Comparison of ENCODE assay signal across 8 cellular contexts in genomic region chr14:34556497-34556826, GRCh38. TPM values are rescaled to one million over a fixed set of nuclear protein-coding genes. Genes with fewer than 3 reads are reported as not detected.
A peak's percentile ranks its signal among the peaks of the same experiment; 100 is the strongest.
DNase-seq lines count a peak whose midpoint lies in the region; ATAC-seq and TF ChIP-seq lines count a peak whose summit lies in the region.
"Not testable (repeated sequence)": the region's sequence is repeated elsewhere in the genome, so short reads cannot be mapped to it uniquely, and the experiment has no call there.

No MANE protein-coding gene starts in this region.

- not testable (repeated sequence) for H4K20me1 ChIP-seq in HCT116 (ENCODE audit: insufficient read depth)

- H3K4me3 ChIP-seq in HCT116 (replicated peaks in 1 of 2; ENCODE audit: low read depth in 1 of 2, low read length in 2 of 2): not testable (repeated sequence)

- not testable (repeated sequence) for H3K9me2 ChIP-seq in HCT116 (ENCODE audit: insufficient read depth)

- H3K27me3 ChIP-seq in HCT116 (ENCODE audit: insufficient read depth, low read length): not testable (repeated sequence)

- TF ChIP-seq CTCF in HCT116 (IDR thresholded peaks at IDR 0.05 in 2 of 3, conservative IDR thresholded peaks at IDR 0.05 in 1 of 3; ENCODE audit: borderline replicate concordance in 1 of 3, insufficient read depth in 1 of 3, low read depth in 2 of 3, low read length in 2 of 3): not testable (repeated sequence)

- peaks cover 10% of the 10 kb centered on the region for H3K9me3 Mint-ChIP-seq in activated T-cell treated with anti-CD3 and anti-CD28 coated beads, Interleukin-2, amount 50 U/mL, for 4 hours
- not testable (repeated sequence) for H3K9me3 Mint-ChIP-seq in stimulated activated naive CD8-positive, alpha-beta T cell treated with anti-CD3 and anti-CD28 coated beads, Interleukin-15, amount 100 ng/mL, for 72 hours

- not testable (repeated sequence) for H3K79me2 ChIP-seq in HCT116 (ENCODE audit: insufficient read depth, low read length)

- not testable (repeated sequence) for H3K4me3 Mint-ChIP-seq in activated T-cell treated with anti-CD3 and anti-CD28 coated beads, Interleukin-2, amount 50 U/mL, for 4 hours; stimulated activated naive CD8-positive, alpha-beta T cell treated with anti-CD3 and anti-CD28 coated beads, Interleukin-15, amount 100 ng/mL, for 72 hours

- H3K4me1 Mint-ChIP-seq in activated T-cell treated with anti-CD3 and anti-CD28 coated beads, Interleukin-2, amount 50 U/mL, for 4 hours (ENCODE audit: low read depth): peaks cover 13% of the 10 kb centered on the region
- peaks cover 17% of the 10 kb centered on the region for H3K4me1 Mint-ChIP-seq in stimulated activated naive CD8-positive, alpha-beta T cell treated with anti-CD3 and anti-CD28 coated beads, Interleukin-15, amount 100 ng/mL, for 72 hours

- not testable (repeated sequence) for TF ChIP-seq POLR2A in HCT116 (IDR thresholded peaks at IDR 0.05; ENCODE audit: borderline replicate concordance, extremely low read depth, insufficient read depth, insufficient read length)

- H3K36me3 Mint-ChIP-seq in activated T-cell treated with anti-CD3 and anti-CD28 coated beads, Interleukin-2, amount 50 U/mL, for 4 hours (ENCODE audit: insufficient read depth): not testable (repeated sequence)

- BruUV-seq in HCT116 (replicated peaks; lab: Mats Ljungman, UMichigan): not testable (repeated sequence)

- H3K36me3 ChIP-seq in HCT116 (ENCODE audit: control insufficient read depth in 1 of 2, insufficient read depth in 2 of 2, low read length in 2 of 2): not testable (repeated sequence)

- not testable (repeated sequence) for TF ChIP-seq RAD21 in HCT116 (IDR thresholded peaks at IDR 0.05; ENCODE audit: low read depth)

- RAD21 ChIA-PET in HCT116 (lab: Charles Lee; ENCODE audit: low non-redundant PET in 1 of 2, low total read pairs in 2 of 2, uncharacterized antibody in 2 of 2, unreplicated experiment in 2 of 2): not testable (repeated sequence)

- not testable (repeated sequence) for DNase-seq in HCT116 (ENCODE audit: low read depth, low spot score); activated T-cell treated with anti-CD3 and anti-CD28 coated beads, Interleukin-2, amount 50 U/mL, for 4 hours; left lobe of liver (ENCODE audit: low spot score); stimulated activated naive CD8-positive, alpha-beta T cell treated with anti-CD3 and anti-CD28 coated beads, Interleukin-15, amount 100 ng/mL, for 72 hours

- intact Hi-C loops in HCT116 (cut with micrococcal nuclease): not testable (repeated sequence)

- H3K27ac Mint-ChIP-seq in stimulated activated naive CD8-positive, alpha-beta T cell treated with anti-CD3 and anti-CD28 coated beads, Interleukin-15, amount 100 ng/mL, for 72 hours: not testable (repeated sequence)

- ATAC-seq in GM18520 (IDR thresholded peaks at IDR 0.05; ENCODE audit: unreplicated experiment) (peak; percentile 32), GM19455 (IDR thresholded peaks at IDR 0.05; ENCODE audit: unreplicated experiment) (peak; percentile 54), HCT116 (peak; percentile 67), HG03045 (IDR thresholded peaks at IDR 0.05; ENCODE audit: unreplicated experiment) (peak; percentile 58), HG03469 (IDR thresholded peaks at IDR 0.05; ENCODE audit: unreplicated experiment) (peak; percentile 32), left lobe of liver (peak; percentile 89)
- peak; percentile 39 to 50 for ATAC-seq in activated T-cell treated with anti-CD3 and anti-CD28 coated beads, Interleukin-2, amount 50 U/mL, for 4 hours
- peak; percentile 70 for ATAC-seq in stimulated activated naive CD8-positive, alpha-beta T cell treated with anti-CD3 and anti-CD28 coated beads, Interleukin-15, amount 100 ng/mL, for 72 hours

- not testable (repeated sequence) for H3K9me3 ChIP-seq in HCT116 (ENCODE audit: control insufficient read depth in 1 of 2, insufficient read depth in 1 of 2, low read depth in 1 of 2, low read length in 2 of 2)

- H3K9ac ChIP-seq in HCT116 (ENCODE audit: low read length): not testable (repeated sequence)

- H3K4me1 ChIP-seq in HCT116 (ENCODE audit: control insufficient read depth in 1 of 2, insufficient read depth in 2 of 2, low read length in 2 of 2): peaks cover 10 to 11% of the 10 kb centered on the region in 2 experiments; a peak in 3 of 4 replicates

- H3K4me2 ChIP-seq in HCT116 (ENCODE audit: low read length): not testable (repeated sequence)

- not testable (repeated sequence) for H3K27me3 Mint-ChIP-seq in activated T-cell treated with anti-CD3 and anti-CD28 coated beads, Interleukin-2, amount 50 U/mL, for 4 hours (ENCODE audit: low read depth); stimulated activated naive CD8-positive, alpha-beta T cell treated with anti-CD3 and anti-CD28 coated beads, Interleukin-15, amount 100 ng/mL, for 72 hours

- H3K27ac ChIP-seq in HCT116 (ENCODE audit: low read depth, low read length): not testable (repeated sequence)

- H2AFZ ChIP-seq in HCT116 (ENCODE audit: low read depth, low read length, poor library complexity, severe bottlenecking): not testable (repeated sequence)

- POLR2A ChIA-PET in HCT116 (lab: Charles Lee): not testable (repeated sequence)

- CTCF ChIA-PET in HCT116 (lab: Charles Lee): not testable (repeated sequence)

RNA-seq across cellular contexts. Expression of gene EAPP, which starts 17.0 kb away (rescaled TPM):
- total RNA-seq in HCT116 (2021; ENCODE audit: unreplicated experiment) (32.2 TPM), left lobe of liver (15.5 TPM)
- polyA plus RNA-seq in HCT116 (2012): 25.0 and 31.1 TPM in 2 replicates
- total RNA-seq in activated T-cell treated with anti-CD3 and anti-CD28 coated beads, Interleukin-2, amount 50 U/mL, for 4 hours: 10 to 100 TPM; 34.8 to 38.9 (median 35.7) TPM

Comparison
In these comparisons a context has a peak if more than half of its experiments do, and no peak if none do; other contexts are left out.
1. ATAC-seq: peak in every context shown above with its lines; median percentile 89 in left lobe of liver; 70 in stimulated activated naive CD8-positive, alpha-beta T cell treated with anti-CD3 and anti-CD28 coated beads, Interleukin-15, amount 100 ng/mL, for 72 hours; 67 in HCT116; 58 in HG03045; 54 in GM19455; 44 in activated T-cell treated with anti-CD3 and anti-CD28 coated beads, Interleukin-2, amount 50 U/mL, for 4 hours; 32 in GM18520; 32 in HG03469.